ENCODE assay signal across 9 cellular contexts in the genomic region with DNA sequence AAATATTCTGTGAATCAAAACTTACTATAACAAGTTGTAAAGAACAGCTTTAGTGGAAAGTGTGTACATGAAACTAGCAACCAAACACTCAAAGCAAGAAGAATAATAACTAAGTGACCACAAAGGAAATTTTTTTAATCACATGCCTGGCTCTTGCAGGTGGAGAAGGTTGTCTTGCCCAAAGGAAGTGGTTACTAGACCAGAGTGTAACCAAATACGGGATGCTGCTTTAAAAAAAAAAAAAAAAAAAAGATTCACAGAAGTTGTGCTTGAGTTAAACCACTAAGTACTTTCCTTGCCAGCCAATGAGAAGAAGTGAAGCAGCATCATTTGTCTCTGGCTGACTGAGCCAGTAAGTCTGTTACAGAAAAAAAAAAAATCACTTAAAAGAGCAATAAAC. TPM values are rescaled to one million over a fixed set of nuclear protein-coding genes. Genes with fewer than 3 reads are reported as not detected.
DNase-seq lines count a peak whose midpoint lies in the region; ATAC-seq and FAIRE-seq lines count a peak whose summit lies in the region.
"Had no signal": no experiment of that assay in that cellular context is flagged by ENCODE, and none has a peak within 500 bp of the region (broad histone marks: within the 10 kb centered on the region; RNA-seq: fewer than 3 reads in every experiment).

No MANE protein-coding gene starts in this region.

- no peaks in the 10 kb centered on the region for H3K27me3 ChIP-seq in CD4-positive, CD25-positive, alpha-beta regulatory T cell (ENCODE audit: control insufficient read depth, insufficient read depth, low read length)
- H3K27me3 ChIP-seq: right lobe of liver had no signal

- peak overlapping the region; percentile 79 for H3K27ac ChIP-seq in CD4-positive, CD25-positive, alpha-beta regulatory T cell (ENCODE audit: insufficient read depth, low read length, poor library complexity, severe bottlenecking)
- H3K27ac ChIP-seq: right lobe of liver had no signal

- peaks cover 16% of the 10 kb centered on the region for H3K27me3 Mint-ChIP-seq in CD4-positive, CD25-positive, alpha-beta regulatory T cell
- no peaks in the 10 kb centered on the region for H3K27me3 Mint-ChIP-seq in activated naive CD4-positive, alpha-beta T cell treated with anti-CD3 and anti-CD28 coated beads, Interleukin-2, amount 50 U/mL, for 24 hours

- peak; percentile 56 to 92 (median 85) for DNase-seq in CD4-positive, CD25-positive, alpha-beta regulatory T cell
- no peak for DNase-seq in HTR-8/SVneo (ENCODE audit: insufficient read length, low spot score)
- no peak for DNase-seq in amniotic stem cell (lab: John Stamatoyannopoulos, UW)
- DNase-seq in NCI-H1105 (lab: John Stamatoyannopoulos, UW), result no peak
- DNase-seq in NCI-H1930 (lab: John Stamatoyannopoulos, UW), result no peak
- DNase-seq: right lobe of liver had no signal

- peaks cover 17% of the 10 kb centered on the region for H3K4me1 ChIP-seq in CD4-positive, CD25-positive, alpha-beta regulatory T cell (ENCODE audit: control insufficient read depth, insufficient read depth, low read length, poor library complexity, severe bottlenecking)
- H3K4me1 ChIP-seq: right lobe of liver had no signal

- H3K4me3 Mint-ChIP-seq in CD4-positive, CD25-positive, alpha-beta regulatory T cell, result peak overlapping the region; percentile 59 to 92 (median 66)
- peak overlapping the region; percentile 47 for H3K4me3 Mint-ChIP-seq in activated naive CD4-positive, alpha-beta T cell treated with anti-CD3 and anti-CD28 coated beads, Interleukin-2, amount 50 U/mL, for 24 hours

- no peak for FAIRE-seq in HTR-8/SVneo (lab: Jason Lieb, UNC)

- H3K9me3 ChIP-seq in CD4-positive, CD25-positive, alpha-beta regulatory T cell (ENCODE audit: control insufficient read depth in 2 of 2, low read length in 2 of 2), result no peaks in the 10 kb centered on the region
- H3K9me3 ChIP-seq: right lobe of liver had no signal

- H3K4me3 ChIP-seq in CD4-positive, CD25-positive, alpha-beta regulatory T cell (ENCODE audit: low read depth, low read length), result peak overlapping the region; percentile 60
- H3K4me3 ChIP-seq: right lobe of liver had no signal

- H3K4me1 Mint-ChIP-seq in CD4-positive, CD25-positive, alpha-beta regulatory T cell, result peaks cover 24 to 39% (median 28%) of the 10 kb centered on the region in 4 donors
- H3K4me1 Mint-ChIP-seq in activated naive CD4-positive, alpha-beta T cell treated with anti-CD3 and anti-CD28 coated beads, Interleukin-2, amount 50 U/mL, for 24 hours, result peaks cover 56% of the 10 kb centered on the region

- no peaks in the 10 kb centered on the region for H3K36me3 Mint-ChIP-seq in CD4-positive, CD25-positive, alpha-beta regulatory T cell
- peaks cover 4% of the 10 kb centered on the region for H3K36me3 Mint-ChIP-seq in activated naive CD4-positive, alpha-beta T cell treated with anti-CD3 and anti-CD28 coated beads, Interleukin-2, amount 50 U/mL, for 24 hours

- ATAC-seq in CD4-positive, CD25-positive, alpha-beta regulatory T cell (ENCODE audit: low read depth in 2 of 2), result peak; percentile 95
- ATAC-seq in GM19328 (IDR thresholded peaks at IDR 0.05; ENCODE audit: unreplicated experiment) (peak; percentile 51), HG03280 (IDR thresholded peaks at IDR 0.05; ENCODE audit: unreplicated experiment) (peak; percentile 89)

- peaks cover 0 to 3% (median 0%) of the 10 kb centered on the region in 7 donors for H3K9me3 Mint-ChIP-seq in CD4-positive, CD25-positive, alpha-beta regulatory T cell
- no peaks in the 10 kb centered on the region for H3K9me3 Mint-ChIP-seq in activated naive CD4-positive, alpha-beta T cell treated with anti-CD3 and anti-CD28 coated beads, Interleukin-2, amount 50 U/mL, for 24 hours

- H3K36me3 ChIP-seq in CD4-positive, CD25-positive, alpha-beta regulatory T cell (ENCODE audit: control insufficient read depth, insufficient read depth, low read length), result no peaks in the 10 kb centered on the region
- H3K36me3 ChIP-seq: right lobe of liver had no signal

- peak overlapping the region; percentile 65 to 87 (median 67) for H3K27ac Mint-ChIP-seq in CD4-positive, CD25-positive, alpha-beta regulatory T cell
- peak overlapping the region; percentile 65 for H3K27ac Mint-ChIP-seq in activated naive CD4-positive, alpha-beta T cell treated with anti-CD3 and anti-CD28 coated beads, Interleukin-2, amount 50 U/mL, for 24 hours

RNA-seq across cellular contexts. Expression of gene HLA-DQB1, which starts 19.1 kb away (rescaled TPM):
- 204 TPM for total RNA-seq in CD4-positive, CD25-positive, alpha-beta regulatory T cell
- 100 to 1,000 TPM in 2 of 4 donors, 10 to 100 TPM in 1, 1 to 10 TPM in 1; 6.1 to 234 (median 99.9) TPM for polyA plus RNA-seq in CD4-positive, CD25-positive, alpha-beta regulatory T cell

RNA-seq across cellular contexts. Expression of gene HLA-DQA1, which starts 48.4 kb away (rescaled TPM):
- 20.3 TPM for total RNA-seq in CD4-positive, CD25-positive, alpha-beta regulatory T cell
- polyA plus RNA-seq in CD4-positive, CD25-positive, alpha-beta regulatory T cell, result 10 to 100 TPM in 3 of 4 donors, 1 to 10 TPM in 1; 4.2 to 86.7 (median 21.8) TPM

RNA-seq across cellular contexts. Expression of gene HLA-DQA2, which starts 55.6 kb away (rescaled TPM):
- 0.32 TPM for total RNA-seq in CD4-positive, CD25-positive, alpha-beta regulatory T cell
- 1 to 10 TPM in 3 of 4 donors, not detected in 1; 1.5 to 2.8 (median 2.2) TPM for polyA plus RNA-seq in CD4-positive, CD25-positive, alpha-beta regulatory T cell

Comparison
In these comparisons a context has a peak if more than half of its experiments do, and no peak if none do; other contexts are left out.
1. DNase-seq: peak in CD4-positive, CD25-positive, alpha-beta regulatory T cell (3 of 3); none in HTR-8/SVneo (single experiment), amniotic stem cell (single experiment), NCI-H1105 (single experiment) and NCI-H1930 (0 of 2).
2. Peak in every context shown above with its lines, with median percentiles within 50 percentile points of each other: ATAC-seq.